In genomic region chr1:102191723-102192122, GRCh38 we compare ENCODE assay signal across 8 cellular contexts.
A peak's percentile ranks its signal among the peaks of the same experiment; 100 is the strongest.
DNase-seq lines count a peak whose midpoint lies in the region; ATAC-seq and TF ChIP-seq lines count a peak whose summit lies in the region.

No MANE protein-coding gene starts in this region.

- no peak overlapping the region for H2AFZ ChIP-seq in hepatocyte

- no peak overlapping the region for H3K4me2 ChIP-seq in hepatocyte

- no peaks in the 10 kb centered on the region for H3K79me2 ChIP-seq in hepatocyte

- H3K36me3 ChIP-seq in hepatocyte (replicated peaks; ENCODE audit: insufficient read depth, low read depth) = no peaks in the 10 kb centered on the region
- H3K36me3 ChIP-seq in sigmoid colon = no peaks in the 10 kb centered on the region

- H3K9me3 ChIP-seq in hepatocyte (ENCODE audit: low read depth) (no peaks in the 10 kb centered on the region), sigmoid colon (no peaks in the 10 kb centered on the region)

- TF ChIP-seq EP300 in sigmoid colon (IDR thresholded peaks at IDR 0.05) = no peak

- intact Hi-C loops in sigmoid colon (cut with DNase I) = no loop called here

- no peak overlapping the region for H3K27ac ChIP-seq in hepatocyte
- no peak overlapping the region for H3K27ac ChIP-seq in sigmoid colon

- TF ChIP-seq CTCF in hepatocyte (IDR thresholded peaks at IDR 0.05; ENCODE audit: poor library complexity) (peak; percentile 70), sigmoid colon (IDR thresholded peaks at IDR 0.05) (peak in 1 of 4 experiments; percentile 10)

- H3K4me3 ChIP-seq in hepatocyte (no peak overlapping the region), sigmoid colon (no peak overlapping the region)

- peak; percentile 8 for DNase-seq in A172 (ENCODE audit: low spot score)
- DNase-seq in M059J (ENCODE audit: low read depth) = peak; percentile 12
- peak; percentile 64 to 69 for DNase-seq in SHP77 (lab: John Stamatoyannopoulos, UW)
- peak; percentile 75 for DNase-seq in hepatocyte (ENCODE audit: low spot score)
- DNase-seq in sigmoid colon = no peak
- DNase-seq in activated CD4-positive, alpha-beta T cell treated with anti-CD3 and anti-CD28 coated beads, Interleukin-2, amount 50 U/mL, for 1 hour = no peak

- H3K27me3 ChIP-seq in hepatocyte = no peaks in the 10 kb centered on the region
- H3K27me3 ChIP-seq in sigmoid colon = no peaks in the 10 kb centered on the region

- no peak for TF ChIP-seq POLR2A in sigmoid colon (IDR thresholded peaks at IDR 0.05)

- WGBS in hepatocyte (ENCODE audit: low lambda C conversion rate, missing lambda C conversion rate) = 43% methylated on average over 2 of the region's 2 CpGs
- 11 to 40% methylated on average over 2 of the region's 2 CpGs for WGBS in sigmoid colon, 2 donors

- H3K9me2 ChIP-seq in hepatocyte (replicated peaks; ENCODE audit: insufficient read depth) = no peaks in the 10 kb centered on the region

- H3K4me1 ChIP-seq in hepatocyte (ENCODE audit: insufficient read depth) = no peaks in the 10 kb centered on the region
- H3K4me1 ChIP-seq in sigmoid colon = no peaks in the 10 kb centered on the region

- ATAC-seq in GM19043 (IDR thresholded peaks at IDR 0.05; ENCODE audit: low read depth, unreplicated experiment) (peak; percentile 55), HG03196 (IDR thresholded peaks at IDR 0.05; ENCODE audit: unreplicated experiment) (no peak)

- H4K20me1 ChIP-seq in hepatocyte (ENCODE audit: insufficient read depth, poor library complexity, severe bottlenecking) = no peaks in the 10 kb centered on the region

Comparison
In these comparisons a context has a peak if more than half of its experiments do, and no peak if none do; other contexts are left out.
1. DNase-seq: peak in A172 (single experiment), M059J (single experiment), SHP77 (2 of 2) and hepatocyte (single experiment); none in sigmoid colon (single experiment) and activated CD4-positive, alpha-beta T cell treated with anti-CD3 and anti-CD28 coated beads, Interleukin-2, amount 50 U/mL, for 1 hour (single experiment).